ENCODE assay signal across 9 cellular contexts in the genomic region with DNA sequence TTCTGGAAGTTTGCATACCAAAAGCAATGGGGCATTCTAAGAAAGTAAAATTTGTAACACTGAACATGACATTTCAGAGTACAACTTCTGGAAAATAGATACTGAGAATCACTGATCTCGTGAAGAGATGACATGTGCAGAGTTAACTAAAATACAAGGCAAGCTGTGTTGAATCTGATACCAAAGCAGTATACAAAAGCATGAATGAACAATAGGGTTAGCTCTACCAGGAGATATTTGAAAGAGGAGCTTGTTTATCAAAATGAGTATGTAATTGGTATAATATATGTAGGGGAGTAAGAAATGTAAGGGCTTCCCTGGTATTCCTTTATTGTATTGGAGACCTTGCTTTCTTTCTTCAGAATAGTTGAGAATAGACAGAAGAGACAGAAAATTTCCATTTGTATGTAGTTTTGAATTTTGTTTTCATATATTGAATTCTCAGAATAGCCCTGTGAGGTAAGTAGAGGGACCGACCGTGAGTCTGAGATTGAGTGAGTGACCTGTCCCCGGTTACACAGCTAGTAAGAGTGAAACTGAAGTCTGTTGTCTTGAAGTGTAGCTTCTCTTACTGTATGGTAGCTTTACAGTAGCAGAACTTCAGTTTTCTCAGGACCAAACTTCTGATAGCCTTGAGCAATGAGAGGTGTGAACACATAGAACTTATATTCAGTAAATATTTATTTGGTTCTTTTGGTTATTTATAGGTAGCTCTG. TPM values are rescaled to one million over a fixed set of nuclear protein-coding genes. Genes with fewer than 3 reads are reported as not detected.
DNase-seq lines count a peak whose midpoint lies in the region; ATAC-seq and TF ChIP-seq lines count a peak whose summit lies in the region.
"Had no signal": no experiment of that assay in that cellular context is flagged by ENCODE, and none has a peak within 500 bp of the region (broad histone marks: within the 10 kb centered on the region; RNA-seq: fewer than 3 reads in every experiment).

No MANE protein-coding gene starts in this region.

- no peak overlapping the region for H3K4me2 ChIP-seq in GM23248 (ENCODE audit: unreplicated experiment)

- H3K36me3 ChIP-seq in GM23248 (ENCODE audit: low read depth): no peaks in the 10 kb centered on the region

- peak; percentile 24 for ATAC-seq in activated CD4-positive, alpha-beta T cell treated with anti-CD3 and anti-CD28 coated beads for 36 hours
- ATAC-seq in HG02884 (IDR thresholded peaks at IDR 0.05; ENCODE audit: unreplicated experiment) (peak; percentile 66), activated B cell treated with CpG ODN at 0.5 μM for 24 hours (ENCODE audit: low read depth) (no peak)
- ATAC-seq in stimulated activated effector memory CD8-positive, alpha-beta T cell treated with anti-CD3 and anti-CD28 coated beads, Interleukin-12 subunit alpha, Interleukin-12 subunit beta, amount 100 ng/mL, for 72 hours: peak; percentile 74

- no peak overlapping the region for H2AFZ ChIP-seq in GM23248

- peaks cover 16% of the 10 kb centered on the region; the same call in 1 of the 2 replicates for H3K4me1 ChIP-seq in GM23248 (ENCODE audit: insufficient read depth)

- POLR2A ChIA-PET in activated CD4-positive, alpha-beta T cell treated with anti-CD3 and anti-CD28 coated beads for 36 hours (lab: Charles Lee): interaction anchor here (0.6 to 1.0 kb wide), 2 partner anchors 328 to 570 kb away, joined by 3 to 4 read pairs; partner anchors contain the start of gene CBLL1
- POLR2A ChIA-PET in activated B cell treated with CpG ODN at 0.5 μM for 24 hours (lab: Charles Lee): interaction anchor here (1.3 kb wide), 3 partner anchors 10 to 570 kb away, joined by 3 to 5 read pairs (median 4); no protein-coding TSS in a partner anchor

- peaks cover 63% of the 10 kb centered on the region for H3K4me1 Mint-ChIP-seq in activated CD4-positive, alpha-beta T cell treated with anti-CD3 and anti-CD28 coated beads for 36 hours
- peaks cover 68% of the 10 kb centered on the region for H3K4me1 Mint-ChIP-seq in activated B cell treated with CpG ODN at 0.5 μM for 24 hours
- H3K4me1 Mint-ChIP-seq in stimulated activated effector memory CD8-positive, alpha-beta T cell treated with anti-CD3 and anti-CD28 coated beads, Interleukin-12 subunit alpha, Interleukin-12 subunit beta, amount 100 ng/mL, for 72 hours: peaks cover 51% of the 10 kb centered on the region

- H3K9me3 Mint-ChIP-seq in activated CD4-positive, alpha-beta T cell treated with anti-CD3 and anti-CD28 coated beads for 36 hours (ENCODE audit: low read depth): no peaks in the 10 kb centered on the region
- H3K9me3 Mint-ChIP-seq in activated B cell treated with CpG ODN at 0.5 μM for 24 hours: no peaks in the 10 kb centered on the region
- no peaks in the 10 kb centered on the region for H3K9me3 Mint-ChIP-seq in stimulated activated effector memory CD8-positive, alpha-beta T cell treated with anti-CD3 and anti-CD28 coated beads, Interleukin-12 subunit alpha, Interleukin-12 subunit beta, amount 100 ng/mL, for 72 hours

- H3K9me2 ChIP-seq in GM23248 (ENCODE audit: insufficient read depth): no peaks in the 10 kb centered on the region

- peak overlapping the region; percentile 48 for H3K4me3 Mint-ChIP-seq in activated CD4-positive, alpha-beta T cell treated with anti-CD3 and anti-CD28 coated beads for 36 hours
- H3K4me3 Mint-ChIP-seq in activated B cell treated with CpG ODN at 0.5 μM for 24 hours: peak overlapping the region; percentile 1
- H3K4me3 Mint-ChIP-seq in stimulated activated effector memory CD8-positive, alpha-beta T cell treated with anti-CD3 and anti-CD28 coated beads, Interleukin-12 subunit alpha, Interleukin-12 subunit beta, amount 100 ng/mL, for 72 hours: peak overlapping the region; percentile 59

- H3K27ac Mint-ChIP-seq in activated CD4-positive, alpha-beta T cell treated with anti-CD3 and anti-CD28 coated beads for 36 hours: peak overlapping the region; percentile 90
- peak overlapping the region; percentile 71 for H3K27ac Mint-ChIP-seq in activated B cell treated with CpG ODN at 0.5 μM for 24 hours
- peak overlapping the region; percentile 70 for H3K27ac Mint-ChIP-seq in stimulated activated effector memory CD8-positive, alpha-beta T cell treated with anti-CD3 and anti-CD28 coated beads, Interleukin-12 subunit alpha, Interleukin-12 subunit beta, amount 100 ng/mL, for 72 hours

- no peak overlapping the region for H3K4me3 ChIP-seq in GM23248

- H3K27me3 Mint-ChIP-seq in activated CD4-positive, alpha-beta T cell treated with anti-CD3 and anti-CD28 coated beads for 36 hours: no peaks in the 10 kb centered on the region
- H3K27me3 Mint-ChIP-seq in activated B cell treated with CpG ODN at 0.5 μM for 24 hours: no peaks in the 10 kb centered on the region

- no peak overlapping the region for H3K9ac ChIP-seq in GM23248

- CTCF ChIA-PET in activated CD4-positive, alpha-beta T cell treated with anti-CD3 and anti-CD28 coated beads for 36 hours (lab: Charles Lee): interaction anchor here (0.9 to 1.1 kb wide), 2 partner anchors 8 to 26 kb away, joined by 3 to 7 read pairs; no protein-coding TSS in a partner anchor
- CTCF ChIA-PET in activated B cell treated with CpG ODN at 0.5 μM for 24 hours (lab: Charles Lee): interaction anchor here (0.8 to 1.4 kb wide), 3 partner anchors 16 to 381 kb away, joined by 3 to 6 read pairs (median 3); no protein-coding TSS in a partner anchor

- H3K36me3 Mint-ChIP-seq in activated CD4-positive, alpha-beta T cell treated with anti-CD3 and anti-CD28 coated beads for 36 hours (ENCODE audit: low read depth): peaks cover 17% of the 10 kb centered on the region
- H3K36me3 Mint-ChIP-seq in activated B cell treated with CpG ODN at 0.5 μM for 24 hours (ENCODE audit: low read depth): peaks cover 29% of the 10 kb centered on the region
- H3K36me3 Mint-ChIP-seq in stimulated activated effector memory CD8-positive, alpha-beta T cell treated with anti-CD3 and anti-CD28 coated beads, Interleukin-12 subunit alpha, Interleukin-12 subunit beta, amount 100 ng/mL, for 72 hours: peaks cover 66% of the 10 kb centered on the region

- TF ChIP-seq CTCF in activated B cell treated with CpG ODN at 0.5 μM for 24 hours (IDR thresholded peaks at IDR 0.05): no peak

- peak; percentile 33 for DNase-seq in activated CD4-positive, alpha-beta T cell treated with anti-CD3 and anti-CD28 coated beads for 36 hours
- DNase-seq in activated CD4-positive, alpha-beta T cell treated with anti-CD3 and anti-CD28 coated beads, Interleukin-2, amount 50 U/mL, for 48 hours: no peak
- DNase-seq in activated B cell treated with CpG ODN at 0.5 μM for 24 hours (no peak), GM23248 (no peak), NCI-H69 (lab: John Stamatoyannopoulos, UW) (no peak)
- DNase-seq in stimulated activated effector memory CD8-positive, alpha-beta T cell treated with anti-CD3 and anti-CD28 coated beads, Interleukin-12 subunit alpha, Interleukin-12 subunit beta, amount 100 ng/mL, for 72 hours (ENCODE audit: low spot score in 2 of 2): no peak
- no peak for DNase-seq in stimulated activated CD8-positive, alpha-beta memory T cell treated with anti-CD3 and anti-CD28 coated beads, Interleukin-4, amount 100 ng/mL, for 48 hours
- DNase-seq: activated naive CD4-positive, alpha-beta T cell had no signal

- H4K20me1 ChIP-seq in GM23248 (ENCODE audit: insufficient read depth): peaks cover 23% of the 10 kb centered on the region

- H3K27me3 ChIP-seq in GM23248 (replicated peaks; ENCODE audit: insufficient read depth): no peaks in the 10 kb centered on the region

- peaks cover 9% of the 10 kb centered on the region for H3F3A ChIP-seq in GM23248 (ENCODE audit: insufficient read depth)

- no peaks in the 10 kb centered on the region for H3K9me3 ChIP-seq in GM23248 (ENCODE audit: low read depth)

- in situ Hi-C loops in GM23248 (cut with MboI): no loop called here

- peaks cover 89% of the 10 kb centered on the region for H3K79me2 ChIP-seq in GM23248 (ENCODE audit: insufficient read depth)

- 75 to 81% methylated on average over 4 of the region's 4 CpGs for WGBS in GM23248 (ENCODE audit: low coverage in 1 of 2, low lambda C conversion rate in 2 of 2, missing lambda C conversion rate in 2 of 2), 2 experiments

- intact Hi-C loops in activated CD4-positive, alpha-beta T cell treated with anti-CD3 and anti-CD28 coated beads for 36 hours (cut with DNase I, micrococcal nuclease): loop anchor here (5.0 to 10.0 kb wide), 3 partner anchors 767 to 1649 kb away; partner anchors contain the start of gene PUS7 (in 1 of the 2)
- intact Hi-C loops in activated B cell treated with CpG ODN at 0.5 μM for 24 hours (cut with micrococcal nuclease): loop anchor here (10.0 kb wide), 1 partner anchor 1331 kb away; no protein-coding TSS in a partner anchor

- no peak overlapping the region for H3K27ac ChIP-seq in GM23248

RNA-seq across cellular contexts. Expression of gene HBP1, which starts 5.0 kb away (rescaled TPM):
- 10 to 100 TPM; 17.8 to 25.4 TPM for total RNA-seq in activated CD4-positive, alpha-beta T cell treated with anti-CD3 and anti-CD28 coated beads for 36 hours
- total RNA-seq in activated B cell treated with CpG ODN at 0.5 μM for 24 hours: 53.6 and 59.9 TPM in 2 replicates
- total RNA-seq in GM23248 (2014; rRNA removed; shearing (Covaris generic)): 87.5 and 102 TPM in 2 replicates
- 75.6 and 77.3 TPM in 2 replicates for polyA plus RNA-seq in GM23248 (2016; fragmentation: Nextera tagmentation; extraction: Ambion mirVana)

Comparison
In these comparisons a context has a peak if more than half of its experiments do, and no peak if none do; other contexts are left out.
1. H3K4me3 Mint-ChIP-seq: peak in every context shown above with its lines; median percentile 59 in stimulated activated effector memory CD8-positive, alpha-beta T cell treated with anti-CD3 and anti-CD28 coated beads, Interleukin-12 subunit alpha, Interleukin-12 subunit beta, amount 100 ng/mL, for 72 hours; 48 in activated CD4-positive, alpha-beta T cell treated with anti-CD3 and anti-CD28 coated beads for 36 hours; 1 in activated B cell treated with CpG ODN at 0.5 μM for 24 hours.